In the genomic region with DNA sequence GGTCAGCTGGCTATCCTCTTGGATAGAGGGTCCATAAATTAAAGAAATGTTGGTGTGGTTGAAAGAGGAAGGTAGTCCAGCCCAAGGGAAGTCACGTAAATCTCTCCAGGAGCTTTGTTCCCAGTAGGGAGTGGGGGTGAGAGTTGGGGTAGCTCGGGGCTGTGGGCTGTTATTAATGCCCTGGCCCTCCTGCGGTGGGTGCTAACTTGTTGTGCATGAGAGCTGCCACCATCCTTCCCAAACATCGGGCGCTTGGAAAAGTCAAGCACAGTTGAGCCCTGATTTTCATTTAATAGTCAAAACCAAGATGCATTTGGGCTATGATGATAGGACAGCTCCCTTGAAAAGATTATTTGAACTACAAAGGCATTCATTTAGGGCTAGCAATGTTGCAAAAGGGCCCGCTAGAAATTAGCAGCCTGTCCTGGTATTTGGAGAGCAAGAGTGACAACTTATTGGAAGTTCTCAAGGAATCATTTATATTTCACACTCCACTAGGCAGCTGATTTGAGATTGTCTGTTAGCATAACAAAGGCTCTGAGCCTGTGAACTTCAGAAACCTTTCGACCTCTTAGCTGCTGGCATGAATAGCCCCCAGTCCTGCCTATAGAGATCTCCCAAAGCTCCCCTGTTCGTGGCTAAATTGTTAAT, we compare ENCODE assay signal across 1 cellular context.
TF ChIP-seq lines count a peak whose summit lies in the region.

No MANE protein-coding gene starts in this region.

TF ChIP-seq in K562, 482 proteins besides CTCF, POLR2A, EP300 and RAD21 (continued from another document):
- TF ChIP-seq NCOA4 (IDR thresholded peaks at IDR 0.05; ENCODE audit: partially characterized antibody) (no peak), MTA2 (IDR thresholded peaks at IDR 0.05; ENCODE audit: low read depth) (no peak), KDM1A (IDR thresholded peaks at IDR 0.05) (no peak), RCOR1 (IDR thresholded peaks at IDR 0.05; ENCODE audit: borderline replicate concordance in 1 of 2, low read depth in 2 of 2, low read length in 2 of 2) (no peak), ZNF431 (CRISPR knock-in tag; IDR thresholded peaks at IDR 0.05) (no peak), SAFB (IDR thresholded peaks at IDR 0.05; ENCODE audit: borderline replicate concordance, low read depth, low read length) (no peak)
